Comparison of ENCODE assay signal across 17 cellular contexts in genomic region chr11:134152692-134153091, GRCh38.
"Had no signal": no experiment of that assay in that cellular context is flagged by ENCODE, and none has a peak within 500 bp of the region (broad histone marks: within the 10 kb centered on the region; RNA-seq: fewer than 3 reads in every experiment).

No MANE protein-coding gene starts in this region.

- H3K27me3 ChIP-seq: gastrocnemius medialis, heart left ventricle, stomach, upper lobe of left lung had no signal

- ATAC-seq: activated CD8-positive, alpha-beta T cell treated with anti-CD3 and anti-CD28 coated beads for 36 hours; activated T-helper 17 cell treated with anti-CD3 and anti-CD28 coated beads, Interleukin-2, amount 50 U/mL, for 72 hours; gastrocnemius medialis; stimulated activated effector memory CD8-positive, alpha-beta T cell treated with anti-CD3 and anti-CD28 coated beads, Interleukin-12 subunit alpha, Interleukin-12 subunit beta, amount 100 ng/mL, for 72 hours had no signal

- H3K4me3 ChIP-seq: gastrocnemius medialis, heart left ventricle, stomach, upper lobe of left lung had no signal

- DNase-seq: activated CD4-positive, alpha-beta T cell treated with anti-CD3 and anti-CD28 coated beads, Interleukin-2, amount 10 ng/mL, durations not matched to agents 24 days and 14 days; activated CD8-positive, alpha-beta T cell treated with anti-CD3 and anti-CD28 coated beads for 36 hours; activated naive CD4-positive, alpha-beta T cell; activated naive CD8-positive, alpha-beta T cell treated with anti-CD3 and anti-CD28 coated beads, Interleukin-2, amount 10 ng/mL, durations not matched to agents 7 days and 5 days; activated T-cell treated with anti-CD3 and anti-CD28 coated beads, Interleukin-2, amount 50 U/mL, for 1 hour; amygdala; caudate nucleus; erythroblast; gastrocnemius medialis; heart left ventricle; immature natural killer cell; midbrain; stimulated activated CD4-positive, alpha-beta T cell treated with anti-CD3 and anti-CD28 coated beads, Interleukin-4, amount 100 ng/mL, for 24 hours; stomach had no signal

- H3K4me1 ChIP-seq: gastrocnemius medialis, upper lobe of left lung had no signal

- H3K9me3 ChIP-seq: gastrocnemius medialis, heart left ventricle, stomach, upper lobe of left lung had no signal

- H3K27ac ChIP-seq: gastrocnemius medialis, heart left ventricle, upper lobe of left lung had no signal
